Comparison of ENCODE assay signal across 25 cellular contexts in genomic region chr14:30527196-30527595, GRCh38. TPM values are rescaled to one million over a fixed set of nuclear protein-coding genes. Genes with fewer than 3 reads are reported as not detected.
DNase-seq lines count a peak whose midpoint lies in the region; ATAC-seq, FAIRE-seq and TF ChIP-seq lines count a peak whose summit lies in the region.
"Had no signal": no experiment of that assay in that cellular context is flagged by ENCODE, and none has a peak within 500 bp of the region (broad histone marks: within the 10 kb centered on the region; RNA-seq: fewer than 3 reads in every experiment).

No MANE protein-coding gene starts in this region.

- in situ Hi-C loops in HepG2 (cut with HindIII; ENCODE audit: extremely low pct_ligation_motif_present, low pct_unique_long_range_greater_than_20kb) = loop anchor here (10.0 kb wide), 2 partner anchors 152 to 1772 kb away; no protein-coding TSS in a partner anchor

- H3K27me3 ChIP-seq in DND-41 (ENCODE audit: insufficient read depth, low read length, poor library complexity) (no peaks in the 10 kb centered on the region), GM23338 (ENCODE audit: insufficient read depth) (no peaks in the 10 kb centered on the region), breast epithelium (no peaks in the 10 kb centered on the region), HepG2 (ENCODE audit: control insufficient read depth in 1 of 2, insufficient read depth in 2 of 2, low read length in 2 of 2) (0 out of 5 replicates have a peak, but pooled peaks cover 0 to 2% of the 10 kb centered on the region in 2 experiments)

- ATAC-seq in DND-41 (ENCODE audit: insufficient read depth, low read depth) (no peak), GM23338 (no peak), HepG2 (no peak)
- ATAC-seq: GM12878, Panc1, T-cell had no signal

- peaks cover 22% of the 10 kb centered on the region for H3K4me1 Mint-ChIP-seq in GM23338

- H3K9ac ChIP-seq in DND-41 (ENCODE audit: low read depth, low read length) (no peak overlapping the region), HepG2 (ENCODE audit: insufficient read depth, low read depth, low read length) (no peak overlapping the region)
- H3K9ac ChIP-seq: KMS-11 had no signal

- peaks cover 3% of the 10 kb centered on the region; the same call in 1 of the 2 replicates for H3K4me1 ChIP-seq in DND-41 (ENCODE audit: insufficient read depth, low read length)
- H3K4me1 ChIP-seq in GM23338 (ENCODE audit: insufficient read depth) = peaks cover 18% of the 10 kb centered on the region
- no peaks in the 10 kb centered on the region for H3K4me1 ChIP-seq in breast epithelium
- H3K4me1 ChIP-seq in HepG2 (ENCODE audit: insufficient read depth, low read length) = no peaks in the 10 kb centered on the region
- H3K4me1 ChIP-seq: Caco-2 had no signal

- intact Hi-C loops in head of caudate nucleus (cut with DNase I) = no loop called here
- intact Hi-C loops in breast epithelium (cut with DNase I; ENCODE audit: low total_unique reads) = no loop called here
- intact Hi-C loops in HepG2 (cut with micrococcal nuclease; ENCODE audit: unreplicated experiment) = no loop called here

- no peak overlapping the region for H2AFZ ChIP-seq in DND-41 (ENCODE audit: low read depth, low read length)
- H2AFZ ChIP-seq in GM23338 = no peak overlapping the region
- H2AFZ ChIP-seq in HepG2 (ENCODE audit: low read length) = no peak overlapping the region

- no peak overlapping the region for H3K27ac Mint-ChIP-seq in GM23338
- H3K27ac Mint-ChIP-seq: CD4-positive, alpha-beta memory T cell; T-cell had no signal

- H3K36me3 Mint-ChIP-seq in GM23338 (ENCODE audit: low read depth) = peaks cover 13% of the 10 kb centered on the region; the same call in 1 of the 3 replicates
- H3K36me3 Mint-ChIP-seq: CD4-positive, alpha-beta memory T cell; T-cell had no signal

- no peak overlapping the region for H3K4me3 ChIP-seq in DND-41 (ENCODE audit: low read depth in 1 of 2, low read length in 2 of 2)
- no peak overlapping the region for H3K4me3 ChIP-seq in GM23338
- no peak overlapping the region for H3K4me3 ChIP-seq in breast epithelium
- no peak overlapping the region for H3K4me3 ChIP-seq in HepG2 (replicated peaks in 1 of 3; ENCODE audit: insufficient read depth in 1 of 3, low read depth in 2 of 3, low read length in 3 of 3)
- H3K4me3 ChIP-seq: GM12878 had no signal

- TF ChIP-seq CTCF in DND-41 (IDR thresholded peaks at IDR 0.05; ENCODE audit: borderline replicate concordance, extremely low read depth, low read length, poor library complexity, severe bottlenecking) (no peak), GM23338 (conservative IDR thresholded peaks at IDR 0.05; ENCODE audit: low read depth in 2 of 2) (no peak), breast epithelium (IDR thresholded peaks at IDR 0.05) (no peak), HepG2 (CRISPR knock-in tag; IDR thresholded peaks at IDR 0.05) (no peak)

- BruUV-seq in HepG2 (replicated peaks; lab: Mats Ljungman, UMichigan) = no TSS peak

- POLR2A ChIA-PET in HepG2 (lab: Yijun Ruan, JAX) = no interaction called here

- no peak for TF ChIP-seq RAD21 in HepG2 (CRISPR knock-in tag; IDR thresholded peaks at IDR 0.05)

- H3K79me2 ChIP-seq in DND-41 (ENCODE audit: insufficient read depth, low read length) (no peaks in the 10 kb centered on the region), GM23338 (replicated peaks; ENCODE audit: insufficient read depth) (no peaks in the 10 kb centered on the region), HepG2 (ENCODE audit: insufficient read depth, low read length) (no peaks in the 10 kb centered on the region)

- no peaks in the 10 kb centered on the region for H3K27me3 Mint-ChIP-seq in GM23338 (ENCODE audit: insufficient read depth, low read depth, poor library complexity)
- H3K27me3 Mint-ChIP-seq: CD4-positive, alpha-beta memory T cell; T-cell had no signal

- no peak overlapping the region for H3K4me3 Mint-ChIP-seq in GM23338
- H3K4me3 Mint-ChIP-seq: CD4-positive, alpha-beta memory T cell; T-cell had no signal

- TF ChIP-seq EP300 in HepG2 (IDR thresholded peaks at IDR 0.05; ENCODE audit: low read depth in 2 of 2, low read length in 2 of 2) = no peak
- no peak for TF ChIP-seq EP300 in HepG2 (CRISPR knock-in tag; IDR thresholded peaks at IDR 0.05; ENCODE audit: borderline replicate concordance)

- H4K20me1 ChIP-seq in DND-41 (ENCODE audit: insufficient read depth, low read length) = no peaks in the 10 kb centered on the region
- H4K20me1 ChIP-seq in GM23338 (replicated peaks; ENCODE audit: insufficient read depth) = no peaks in the 10 kb centered on the region
- H4K20me1 ChIP-seq in HepG2 (ENCODE audit: insufficient read depth, low read length) = no peaks in the 10 kb centered on the region

- peaks cover 11% of the 10 kb centered on the region for H3K9me2 ChIP-seq in GM23338 (ENCODE audit: insufficient read depth)

- no peak for FAIRE-seq in HepG2 (lab: Jason Lieb, UNC)
- FAIRE-seq: G401.6, GM12878, GM19239 had no signal

- DNase-seq in DND-41 (peak; percentile 7), GM23338 (ENCODE audit: low spot score) (peak; percentile 47), NCI-H69 (lab: John Stamatoyannopoulos, UW) (peak; percentile 34), iPS DF 19.7 (ENCODE audit: low read depth, low spot score) (peak; percentile 23), head of caudate nucleus (no peak), breast epithelium (ENCODE audit: low spot score in 2 of 2) (no peak), HepG2 (ENCODE audit: low spot score) (no peak)
- DNase-seq: C1 segment of cervical spinal cord; Caco-2; CD4-positive, alpha-beta memory T cell; H7; IMR-90; MM.1S; NCI-H1092; NCI-H1417 treated with DMSO at 0.1 percent for 48 hours; NCI-H1694 treated with DMSO at 0.1 percent for 48 hours; NCI-H524; SHP77; T-cell had no signal

- 55% methylated on average over 7 of the region's 7 CpGs for WGBS in HepG2 (ENCODE audit: low lambda C conversion rate)

- H3K27ac ChIP-seq in DND-41 (ENCODE audit: low read length) = no peak overlapping the region
- no peak overlapping the region for H3K27ac ChIP-seq in GM23338 (ENCODE audit: low read depth)
- H3K27ac ChIP-seq in breast epithelium = no peak overlapping the region
- H3K27ac ChIP-seq in HepG2 (ENCODE audit: extremely low read length, insufficient read depth, low read length) = no peak overlapping the region
- H3K27ac ChIP-seq: KMS-11, RWPE1 had no signal

- CTCF ChIA-PET in HepG2 (lab: Yijun Ruan, JAX; ENCODE audit: low intra/inter-chr PET ratio, low total read pairs) = no interaction called here

- H3K9me3 ChIP-seq in DND-41 (ENCODE audit: insufficient read depth, low read length, severe bottlenecking) (no peaks in the 10 kb centered on the region), breast epithelium (no peaks in the 10 kb centered on the region), HepG2 (ENCODE audit: low read length) (no peaks in the 10 kb centered on the region)

- no peaks in the 10 kb centered on the region for H3F3A ChIP-seq in GM23338 (replicated peaks; ENCODE audit: low read depth)

- no peaks in the 10 kb centered on the region for H3K36me3 ChIP-seq in DND-41 (ENCODE audit: insufficient read depth, low read length)
- peaks cover 4% of the 10 kb centered on the region for H3K36me3 ChIP-seq in GM23338 (ENCODE audit: insufficient read depth)
- H3K36me3 ChIP-seq in breast epithelium = no peaks in the 10 kb centered on the region
- H3K36me3 ChIP-seq in HepG2 (replicated peaks in 1 of 2; ENCODE audit: control insufficient read depth in 1 of 2, insufficient read depth in 2 of 2, low read length in 2 of 2) = no peaks in the 10 kb centered on the region

- peaks cover 13% of the 10 kb centered on the region; the same call in 2 of the 3 replicates for H3K9me3 Mint-ChIP-seq in GM23338
- H3K9me3 Mint-ChIP-seq: CD4-positive, alpha-beta memory T cell; T-cell had no signal

- TF ChIP-seq POLR2A in breast epithelium (IDR thresholded peaks at IDR 0.05) (no peak), HepG2 (IDR thresholded peaks at IDR 0.05; ENCODE audit: insufficient read depth in 1 of 2, low read depth in 2 of 2, low read length in 2 of 2) (no peak)

- H3K4me2 ChIP-seq in DND-41 (ENCODE audit: insufficient read depth, low read length) (no peak overlapping the region), GM23338 (no peak overlapping the region), HepG2 (ENCODE audit: low read depth, low read length) (no peak overlapping the region)
- H3K4me2 ChIP-seq: KMS-11 had no signal

TF ChIP-seq in GM23338, 12 proteins besides CTCF, POLR2A, EP300 and RAD21 (continues in another document):
- no peak for TF ChIP-seq CREB1 (CRISPR knock-in tag; IDR thresholded peaks at IDR 0.05; ENCODE audit: low read depth)

RNA-seq across cellular contexts. Expression of gene G2E3, which starts 31.8 kb away (rescaled TPM):
- 67.4 and 72.4 TPM in 2 replicates for total RNA-seq in GM23338 (2014; rRNA removed; shearing (Covaris generic))
- polyA plus RNA-seq in GM23338 (2016; fragmentation: Nextera tagmentation; extraction: Ambion mirVana) (87.8 and 113 TPM in 2 replicates), HepG2 (2011; rRNA removed) (13.8 and 22.8 TPM in 2 replicates)
- total RNA-seq in breast epithelium (10 to 100 TPM; 12.3 to 22.2 (median 12.5) TPM), HepG2 (2016; rRNA removed; fragmentation: Illumina TruSeq; extraction: Trizol) (63.0 and 90.7 TPM in 2 replicates)
- total RNA-seq in HepG2 (2016; cell fraction: cytosol; rRNA removed; fragmentation: Illumina TruSeq; extraction: Trizol; ENCODE audit: low read depth) = 20.1 and 20.7 TPM in 2 replicates
- 61.4 and 87.9 TPM in 2 replicates for total RNA-seq in HepG2 (2016; cell fraction: insoluble cytoplasmic fraction; rRNA removed; fragmentation: Illumina TruSeq; extraction: Trizol)
- 27.9 and 35.1 TPM in 2 replicates for total RNA-seq in HepG2 (2016; cell fraction: membrane; rRNA removed; fragmentation: Illumina TruSeq; extraction: Trizol)
- total RNA-seq in HepG2 (2016; cell fraction: nucleus; rRNA removed; fragmentation: Illumina TruSeq; extraction: Trizol) = 81.7 and 85.9 TPM in 2 replicates
- polyA plus RNA-seq in HepG2 (2011; cell fraction: cytosol; rRNA removed) = 5.6 and 8.4 TPM in 2 replicates
- polyA plus RNA-seq in HepG2 (2011; cell fraction: nucleus; rRNA removed) = 11.7 and 14.1 TPM in 2 replicates
- 22.9 and 29.9 TPM in 2 replicates for polyA plus RNA-seq in HepG2 (2012)
- 2.5 and 2.9 TPM in 2 replicates for polyA plus RNA-seq in HepG2 (2016; cell fraction: cytosol; fragmentation: Illumina TruSeq; extraction: Trizol; ENCODE audit: low read depth)
- polyA plus RNA-seq in HepG2 (2016; cell fraction: insoluble cytoplasmic fraction; fragmentation: Illumina TruSeq; extraction: Trizol; ENCODE audit: low read depth) = 40.8 and 45.8 TPM in 2 replicates
- 5.2 and 7.8 TPM in 2 replicates for polyA plus RNA-seq in HepG2 (2016; cell fraction: membrane; fragmentation: Illumina TruSeq; extraction: Trizol; ENCODE audit: low read depth)
- 71.9 and 74.2 TPM in 2 replicates for polyA plus RNA-seq in HepG2 (2016; cell fraction: nucleus; fragmentation: Illumina TruSeq; extraction: Trizol; ENCODE audit: insufficient read depth, low read depth)
- polyA minus RNA-seq in HepG2 (2011; rRNA and poly(A)+ RNA removed; ENCODE audit: low replicate concordance) = 8.9 and 9.2 TPM in 2 replicates
- polyA minus RNA-seq in HepG2 (2011; cell fraction: cytosol; rRNA and poly(A)+ RNA removed) = 31.6 and 36.1 TPM in 2 replicates
- 92.2 and 121 TPM in 2 replicates for polyA minus RNA-seq in HepG2 (2011; cell fraction: nucleus; rRNA and poly(A)+ RNA removed)

Comparison
In these comparisons a context has a peak if more than half of its experiments do, and no peak if none do; other contexts are left out.
1. DNase-seq: peak in DND-41 (single experiment), GM23338 (single experiment), NCI-H69 (single experiment) and iPS DF 19.7 (single experiment); none in head of caudate nucleus (0 of 42), breast epithelium (0 of 2) and HepG2 (single experiment).